Comparison of ENCODE assay signal across 1 cellular context in the genomic region with DNA sequence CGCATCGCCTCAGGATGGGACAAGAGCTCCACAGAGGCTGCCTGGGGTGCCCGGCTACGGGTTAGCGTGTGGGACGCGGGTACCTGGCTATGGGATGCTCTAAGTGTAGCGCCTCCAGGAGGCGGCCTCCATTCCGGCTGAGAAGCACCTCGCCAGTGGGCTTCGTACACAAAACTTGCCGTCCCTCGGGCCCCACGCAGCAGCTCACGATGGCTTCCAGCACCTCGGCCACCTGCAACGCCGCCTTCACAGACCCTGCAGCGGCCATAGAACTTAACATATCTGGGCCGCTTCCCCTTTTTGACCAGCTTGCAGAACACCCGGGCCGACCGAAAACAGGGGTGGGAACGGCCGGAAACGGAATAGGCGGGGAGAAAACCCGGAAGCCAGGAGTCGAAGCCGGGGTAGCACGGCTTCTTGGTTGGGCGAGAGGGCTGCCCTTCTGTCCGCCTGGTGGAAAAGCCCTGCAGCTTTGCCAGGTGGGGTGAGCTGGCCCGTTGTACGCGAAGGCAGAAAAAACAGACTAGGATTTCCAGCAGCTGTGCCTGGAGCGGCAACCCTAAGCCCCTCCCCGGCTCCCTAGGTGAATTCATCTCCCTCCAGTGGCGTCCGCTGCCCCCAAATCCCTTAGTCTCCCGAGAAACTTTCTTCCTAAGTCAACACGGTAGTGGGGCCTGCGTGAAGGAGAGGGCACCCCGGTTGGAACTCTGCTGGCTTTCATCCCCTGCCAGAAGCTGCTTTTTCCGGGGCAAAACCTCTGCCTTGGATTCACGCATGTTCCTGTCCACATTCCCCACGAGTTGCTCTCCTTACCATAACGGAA.
TF ChIP-seq lines count a peak whose summit lies in the region.

BBS10 (minus strand) TSS at position 337 of the 823 bp plus-strand sequence; CDS start at position 280, 57 bp downstream.

TF ChIP-seq in Ishikawa, 13 proteins besides CTCF, POLR2A, EP300 and RAD21 (continued from another document):
- TF ChIP-seq CREB1 (IDR thresholded peaks at IDR 0.05; ENCODE audit: low read depth) (no peak), TAF1 (IDR thresholded peaks at IDR 0.05; ENCODE audit: low read depth) (peak; percentile 89), TCF12 (IDR thresholded peaks at IDR 0.05; ENCODE audit: low read depth) (peak; percentile 33; the same call in 1 of the 2 replicates), YY1 (IDR thresholded peaks at IDR 0.05; ENCODE audit: low read depth) (no peak), EGR1 (IDR thresholded peaks at IDR 0.05) (no peak), CEBPB (IDR thresholded peaks at IDR 0.05) (no peak), MAX (IDR thresholded peaks at IDR 0.05) (peak; percentile 57)
